8 cellular contexts compared by ENCODE assay signal in the genomic region with DNA sequence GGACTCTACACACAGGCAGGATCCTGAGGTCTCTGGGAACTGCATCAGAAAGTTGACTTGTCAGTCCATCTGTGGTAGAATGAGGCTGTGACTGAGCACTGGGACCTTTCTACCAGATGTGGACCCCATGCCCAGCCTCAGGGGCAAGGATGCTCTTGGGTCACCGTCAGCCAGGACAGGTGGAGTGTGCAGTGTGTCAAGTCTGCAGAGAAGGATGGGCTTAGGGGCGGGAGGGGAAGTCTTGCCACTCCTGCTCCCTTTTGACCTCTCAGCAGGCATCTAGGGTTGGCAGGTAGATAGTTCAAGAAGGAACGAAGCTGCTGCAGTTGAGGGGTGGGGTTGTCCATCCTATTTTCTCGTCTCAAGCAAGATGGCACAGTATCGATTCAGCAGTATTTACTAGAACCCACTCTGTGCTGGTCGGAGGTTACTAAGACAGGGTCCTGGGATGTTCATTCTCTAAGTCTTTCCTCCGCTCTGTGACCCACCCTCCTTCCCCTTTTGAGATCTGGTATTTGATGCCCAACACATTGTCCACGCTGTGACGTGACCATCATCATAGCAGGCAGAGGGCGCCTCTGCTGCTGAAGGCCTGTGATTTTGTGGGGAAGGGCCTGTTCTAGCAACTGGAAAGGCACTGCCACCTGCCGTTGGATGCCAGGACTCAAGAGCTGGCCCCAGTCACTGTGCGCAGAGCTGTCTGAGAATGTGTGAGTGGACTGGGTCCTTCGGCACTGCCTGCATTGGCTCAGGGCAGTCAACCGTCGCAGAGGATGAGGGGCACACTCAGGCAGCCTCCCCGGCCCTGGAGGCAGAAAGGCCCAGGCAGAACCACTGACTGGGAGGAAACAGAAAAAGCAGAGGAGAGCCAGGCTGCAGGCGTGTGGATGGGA. TPM values are rescaled to one million over a fixed set of nuclear protein-coding genes. Genes with fewer than 3 reads are reported as not detected.
DNase-seq lines count a peak whose midpoint lies in the region; ATAC-seq and TF ChIP-seq lines count a peak whose summit lies in the region.

No MANE protein-coding gene starts in this region.

- H3K4me1 ChIP-seq in colonic mucosa (no peaks in the 10 kb centered on the region), left lung (no peaks in the 10 kb centered on the region), thyroid gland (no peaks in the 10 kb centered on the region)

- no peak for TF ChIP-seq POLR2A in thyroid gland (IDR thresholded peaks at IDR 0.05)

- H3K9me3 ChIP-seq in colonic mucosa = no peaks in the 10 kb centered on the region
- no peaks in the 10 kb centered on the region for H3K9me3 ChIP-seq in left lung
- H3K9me3 ChIP-seq in thyroid gland = no peaks in the 10 kb centered on the region

- peaks cover 52% of the 10 kb centered on the region for H3K4me1 Mint-ChIP-seq in activated CD8-positive, alpha-beta memory T cell treated with anti-CD3 and anti-CD28 coated beads, Interleukin-2, amount 10 ng/mL, durations not matched to agents 7 days and 5 days

- peak; percentile 33 for TF ChIP-seq CTCF in colonic mucosa (IDR thresholded peaks at IDR 0.05)
- TF ChIP-seq CTCF in left lung (IDR thresholded peaks at IDR 0.05) = peak; percentile 4 to 21
- peak; percentile 24 to 93 (median 74) for TF ChIP-seq CTCF in thyroid gland (IDR thresholded peaks at IDR 0.05)

- CTCF ChIA-PET in activated CD8-positive, alpha-beta memory T cell treated with anti-CD3 and anti-CD28 coated beads, Interleukin-2, amount 10 ng/mL, durations not matched to agents 7 days and 5 days (lab: Charles Lee) = interaction anchor here (0.6 to 1.0 kb wide), 2 partner anchors 51 to 77 kb away, joined by 4 to 6 read pairs; partner anchors contain the start of gene TRIB3

- H3K27ac Mint-ChIP-seq in activated CD8-positive, alpha-beta memory T cell treated with anti-CD3 and anti-CD28 coated beads, Interleukin-2, amount 10 ng/mL, durations not matched to agents 7 days and 5 days = peak overlapping the region; percentile 64

- DNase-seq in activated CD8-positive, alpha-beta memory T cell treated with anti-CD3 and anti-CD28 coated beads, Interleukin-2, amount 10 ng/mL, durations not matched to agents 7 days and 5 days = peak; percentile 58
- DNase-seq in activated CD8-positive, alpha-beta memory T cell treated with anti-CD3 and anti-CD28 coated beads, Interleukin-2, amount 50 U/mL, for 4 hours = no peak
- DNase-seq in NCI-H146 treated with DMSO at 0.1 percent for 48 hours (lab: John Stamatoyannopoulos, UW; ENCODE audit: unreplicated experiment) (peak; percentile 8), SW480 (ENCODE audit: low spot score) (peak; percentile 88), colonic mucosa (peak; percentile 41), left lung (no peak), thyroid gland (peak; percentile 89 to 90), cortex of kidney (lab: John Stamatoyannopoulos, UW) (no peak)

- ATAC-seq in activated CD8-positive, alpha-beta memory T cell treated with anti-CD3 and anti-CD28 coated beads, Interleukin-2, amount 10 ng/mL, durations not matched to agents 7 days and 5 days = no peak
- peak; percentile 82 for ATAC-seq in left lung

- no peaks in the 10 kb centered on the region for H3K9me3 Mint-ChIP-seq in activated CD8-positive, alpha-beta memory T cell treated with anti-CD3 and anti-CD28 coated beads, Interleukin-2, amount 10 ng/mL, durations not matched to agents 7 days and 5 days (ENCODE audit: low read depth)

- H3K27me3 ChIP-seq in colonic mucosa (no peaks in the 10 kb centered on the region), left lung (no peaks in the 10 kb centered on the region), thyroid gland (no peaks in the 10 kb centered on the region)

- no peak overlapping the region for H3K27ac ChIP-seq in colonic mucosa
- peak overlapping the region in 1 of 2 donors; percentile 13 for H3K27ac ChIP-seq in left lung
- no peak overlapping the region for H3K27ac ChIP-seq in thyroid gland

- H3K9ac ChIP-seq in colonic mucosa (ENCODE audit: low read depth in 2 of 2, low read length in 2 of 2) = no peak overlapping the region

- H3K36me3 ChIP-seq in colonic mucosa (peaks cover 14% of the 10 kb centered on the region), left lung (peaks cover 0 to 89% of the 10 kb centered on the region in 2 donors), thyroid gland (peaks cover 12 to 22% of the 10 kb centered on the region in 2 donors)

- H3K4me3 ChIP-seq in colonic mucosa (no peak overlapping the region), left lung (no peak overlapping the region), thyroid gland (replicated peaks in 1 of 3) (no peak overlapping the region)

- intact Hi-C loops in colonic mucosa (cut with DNase I) = loop anchor here (5.0 kb wide), 2 partner anchors 46 to 79 kb away; no protein-coding TSS in a partner anchor
- intact Hi-C loops in left lung (cut with DNase I) = no loop called here
- intact Hi-C loops in thyroid gland (cut with DNase I) = loop anchor here (10.0 kb wide), 1 partner anchor 76 kb away; no protein-coding TSS in a partner anchor

- peaks cover 54% of the 10 kb centered on the region for H3K36me3 Mint-ChIP-seq in activated CD8-positive, alpha-beta memory T cell treated with anti-CD3 and anti-CD28 coated beads, Interleukin-2, amount 10 ng/mL, durations not matched to agents 7 days and 5 days

- 43 to 58% methylated on average over 15 to 17 of the region's 17 CpGs for WGBS in thyroid gland, 2 donors

- H3K27me3 Mint-ChIP-seq in activated CD8-positive, alpha-beta memory T cell treated with anti-CD3 and anti-CD28 coated beads, Interleukin-2, amount 10 ng/mL, durations not matched to agents 7 days and 5 days = no peaks in the 10 kb centered on the region

- no peak overlapping the region for H3K4me3 Mint-ChIP-seq in activated CD8-positive, alpha-beta memory T cell treated with anti-CD3 and anti-CD28 coated beads, Interleukin-2, amount 10 ng/mL, durations not matched to agents 7 days and 5 days

RNA-seq across cellular contexts. Expression of gene RBCK1, which starts 23.2 kb away (rescaled TPM):
- 100 to 1,000 TPM; 114 to 173 TPM for total RNA-seq in activated CD8-positive, alpha-beta memory T cell treated with anti-CD3 and anti-CD28 coated beads, Interleukin-2, amount 10 ng/mL, durations not matched to agents 7 days and 5 days
- total RNA-seq in colonic mucosa (100 to 1,000 TPM; 134 to 169 TPM), left lung (10 to 100 TPM; 97.9 to 99.8 TPM), thyroid gland (10 to 100 TPM; 49.2 to 90.2 (median 71.0) TPM)

RNA-seq across cellular contexts. Expression of gene TBC1D20, which starts 31.1 kb away (rescaled TPM):
- total RNA-seq in activated CD8-positive, alpha-beta memory T cell treated with anti-CD3 and anti-CD28 coated beads, Interleukin-2, amount 10 ng/mL, durations not matched to agents 7 days and 5 days = 10 to 100 TPM; 28.3 to 29.4 TPM
- 10 to 100 TPM; 25.4 to 31.9 TPM for total RNA-seq in colonic mucosa
- 10 to 100 TPM; 37.5 to 37.7 TPM for total RNA-seq in left lung
- 10 to 100 TPM; 34.1 to 40.5 (median 35.6) TPM for total RNA-seq in thyroid gland

RNA-seq across cellular contexts. Expression of gene TRIB3, which starts 50.7 kb away (rescaled TPM):
- total RNA-seq in activated CD8-positive, alpha-beta memory T cell treated with anti-CD3 and anti-CD28 coated beads, Interleukin-2, amount 10 ng/mL, durations not matched to agents 7 days and 5 days = 10 to 100 TPM; 22.4 to 25.4 TPM
- total RNA-seq in colonic mucosa (10 to 100 TPM; 13.5 to 48.5 TPM), left lung (10 to 100 TPM; 19.0 to 28.4 TPM), thyroid gland (10 to 100 TPM in 2 of 4 donors, 1 to 10 TPM in 2; 6.1 to 16.5 (median 8.1) TPM)

Comparison
In these comparisons a context has a peak if more than half of its experiments do, and no peak if none do; other contexts are left out.
1. DNase-seq: peak in activated CD8-positive, alpha-beta memory T cell treated with anti-CD3 and anti-CD28 coated beads, Interleukin-2, amount 10 ng/mL, durations not matched to agents 7 days and 5 days (single experiment), NCI-H146 treated with DMSO at 0.1 percent for 48 hours (single experiment), SW480 (single experiment), colonic mucosa (single experiment) and thyroid gland (2 of 2); none in activated CD8-positive, alpha-beta memory T cell treated with anti-CD3 and anti-CD28 coated beads, Interleukin-2, amount 50 U/mL, for 4 hours (single experiment), left lung (0 of 2) and cortex of kidney (single experiment).
2. CTCF ChIP-seq: peak in every context shown above with its lines; median percentile 74 in thyroid gland; 33 in colonic mucosa; 12 in left lung.
3. intact Hi-C loops: an anchor here in colonic mucosa (5.0 kb wide) and thyroid gland (10.0 kb wide); none called in left lung.